ENCODE assay signal across 1 cellular context in genomic region chr20:26208296-26209091, GRCh38.
TF ChIP-seq lines count a peak whose summit lies in the region.

No MANE protein-coding gene starts in this region.

TF ChIP-seq in GM23338, 12 proteins besides CTCF, POLR2A, EP300 and RAD21 (continued from another document):
- TF ChIP-seq ZNF462 (CRISPR knock-in tag; IDR thresholded peaks at IDR 0.05), result no peak
